ENCODE assay signal across 30 cellular contexts in genomic region chrX:9581771-9582396, GRCh38.
"Had no signal": no experiment of that assay in that cellular context is flagged by ENCODE, and none has a peak within 500 bp of the region (broad histone marks: within the 10 kb centered on the region; RNA-seq: fewer than 3 reads in every experiment).

No MANE protein-coding gene starts in this region.

- H3K4me1 ChIP-seq: breast epithelium, thyroid gland, upper lobe of right lung had no signal

- H3K4me3 ChIP-seq: adrenal gland, ascending aorta, breast epithelium, coronary artery, gastrocnemius medialis, spleen, thyroid gland, upper lobe of right lung had no signal

- ATAC-seq: activated naive CD4-positive, alpha-beta T cell treated with anti-CD3 and anti-CD28 coated beads, Interleukin-2, amount 50 U/mL, for 72 hours; activated T-helper 17 cell treated with anti-CD3 and anti-CD28 coated beads, Interleukin-2, amount 50 U/mL, for 72 hours; gastrocnemius medialis; left cardiac atrium; upper lobe of right lung; WTC11 had no signal

- FAIRE-seq: islet of Langerhans had no signal

- DNase-seq: activated CD4-positive, alpha-beta T cell treated with anti-CD3 and anti-CD28 coated beads, Interleukin-2, amount 50 U/mL, for 4 hours; activated CD8-positive, alpha-beta memory T cell treated with anti-CD3 and anti-CD28 coated beads for 24 hours; activated CD8-positive, alpha-beta memory T cell treated with anti-CD3 and anti-CD28 coated beads, Interleukin-2, amount 50 U/mL, for 4 hours; activated T-cell treated with anti-CD3 and anti-CD28 coated beads, Interleukin-2, amount 50 U/mL, for 24 hours; adrenal gland; endodermal cell; gastrocnemius medialis; head of caudate nucleus; left cardiac atrium; naive B cell; posterior cingulate gyrus; retina; spleen; stimulated activated CD4-positive, alpha-beta T cell treated with anti-CD3 and anti-CD28 coated beads, Interleukin-4, amount 100 ng/mL, for 1 hour; stimulated activated naive CD4-positive, alpha-beta T cell; T1000; thyroid gland; upper lobe of right lung had no signal

- H3K36me3 ChIP-seq: adrenal gland, ascending aorta, breast epithelium, gastrocnemius medialis, spleen, thyroid gland, upper lobe of right lung had no signal

- H3K27ac ChIP-seq: adrenal gland, ascending aorta, breast epithelium, coronary artery, epithelial cell of prostate, gastrocnemius medialis, spleen, thyroid gland, upper lobe of right lung had no signal

- H3K9me3 ChIP-seq: adrenal gland, ascending aorta, breast epithelium, gastrocnemius medialis, spleen, thyroid gland, upper lobe of right lung had no signal

- H3K9me3 Mint-ChIP-seq: activated naive CD4-positive, alpha-beta T cell treated with anti-CD3 and anti-CD28 coated beads, Interleukin-2, amount 50 U/mL, for 72 hours; activated T-cell treated with anti-CD3 and anti-CD28 coated beads, Interleukin-2, amount 50 U/mL, for 24 hours; activated T-helper 17 cell treated with anti-CD3 and anti-CD28 coated beads, Interleukin-2, amount 50 U/mL, for 72 hours; central memory CD8-positive, alpha-beta T cell; memory B cell; T-helper 1 cell treated with Interleukin-12 subunit alpha and Interleukin-12 subunit beta and Interleukin-4 antibody, amounts not matched to agents 30 μg/mL and 1 μg/mL, for 36 hours; WTC11 had no signal

- H3K27me3 Mint-ChIP-seq: activated T-cell treated with anti-CD3 and anti-CD28 coated beads, Interleukin-2, amount 50 U/mL, for 24 hours; activated T-helper 17 cell treated with anti-CD3 and anti-CD28 coated beads, Interleukin-2, amount 50 U/mL, for 72 hours; central memory CD8-positive, alpha-beta T cell; memory B cell; naive B cell had no signal

- H3K27ac Mint-ChIP-seq: activated naive CD4-positive, alpha-beta T cell treated with anti-CD3 and anti-CD28 coated beads, Interleukin-2, amount 50 U/mL, for 72 hours; activated T-cell treated with anti-CD3 and anti-CD28 coated beads, Interleukin-2, amount 50 U/mL, for 24 hours; activated T-helper 17 cell treated with anti-CD3 and anti-CD28 coated beads, Interleukin-2, amount 50 U/mL, for 72 hours; endodermal cell; memory B cell; T-helper 1 cell treated with Interleukin-12 subunit alpha and Interleukin-12 subunit beta and Interleukin-4 antibody, amounts not matched to agents 30 μg/mL and 1 μg/mL, for 36 hours; WTC11 had no signal

- H3K27me3 ChIP-seq: adrenal gland, ascending aorta, gastrocnemius medialis, spleen, thyroid gland, upper lobe of right lung had no signal

- H3K36me3 Mint-ChIP-seq: activated naive CD4-positive, alpha-beta T cell treated with anti-CD3 and anti-CD28 coated beads, Interleukin-2, amount 50 U/mL, for 72 hours; naive B cell; WTC11 had no signal

- H3K4me3 Mint-ChIP-seq: activated T-cell treated with anti-CD3 and anti-CD28 coated beads, Interleukin-2, amount 50 U/mL, for 24 hours; activated T-helper 17 cell treated with anti-CD3 and anti-CD28 coated beads, Interleukin-2, amount 50 U/mL, for 72 hours; central memory CD8-positive, alpha-beta T cell; endodermal cell; memory B cell; naive B cell; neural crest cell; T-helper 1 cell treated with Interleukin-12 subunit alpha and Interleukin-12 subunit beta and Interleukin-4 antibody, amounts not matched to agents 30 μg/mL and 1 μg/mL, for 36 hours; WTC11 had no signal
